In the genomic region with DNA sequence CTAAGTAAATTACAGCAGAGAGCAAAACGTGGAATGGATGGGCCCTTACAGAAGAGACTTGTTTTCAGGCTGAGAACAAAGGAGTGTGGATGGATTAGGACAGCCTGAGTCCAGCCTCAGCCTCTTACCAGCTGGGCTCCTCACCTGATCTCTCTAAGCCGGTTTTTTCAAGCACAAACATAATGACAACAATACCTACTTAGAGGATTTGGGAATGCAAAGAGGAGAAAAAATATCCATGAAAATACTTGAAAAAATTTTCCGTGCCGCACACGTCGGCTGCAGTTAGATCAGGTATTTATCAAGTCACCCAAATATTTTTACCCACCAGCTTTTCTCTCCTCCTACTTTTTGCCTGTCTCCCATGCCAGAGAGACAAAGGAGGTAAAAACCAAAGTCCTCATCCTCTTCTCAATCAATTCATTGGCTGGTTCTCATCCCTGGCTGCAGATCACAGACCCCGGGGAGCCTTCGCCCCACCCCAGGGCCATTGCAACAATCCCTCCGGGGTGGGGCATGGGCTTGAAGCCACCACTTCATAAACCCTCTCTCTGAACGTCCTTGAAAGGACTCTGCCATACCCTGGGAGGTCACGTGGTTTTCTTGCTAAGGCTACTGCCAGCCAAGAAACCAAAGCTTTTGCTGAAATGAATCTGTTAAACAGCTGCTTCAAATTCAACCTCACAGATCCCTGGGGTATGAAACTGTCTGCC, we compare ENCODE assay signal across 1 cellular context.
TF ChIP-seq lines count a peak whose summit lies in the region.

No MANE protein-coding gene starts in this region.

TF ChIP-seq in HepG2, 621 proteins besides CTCF, POLR2A, EP300 and RAD21 (continued from another document and continues in another):
- TF ChIP-seq, protein P1, sequence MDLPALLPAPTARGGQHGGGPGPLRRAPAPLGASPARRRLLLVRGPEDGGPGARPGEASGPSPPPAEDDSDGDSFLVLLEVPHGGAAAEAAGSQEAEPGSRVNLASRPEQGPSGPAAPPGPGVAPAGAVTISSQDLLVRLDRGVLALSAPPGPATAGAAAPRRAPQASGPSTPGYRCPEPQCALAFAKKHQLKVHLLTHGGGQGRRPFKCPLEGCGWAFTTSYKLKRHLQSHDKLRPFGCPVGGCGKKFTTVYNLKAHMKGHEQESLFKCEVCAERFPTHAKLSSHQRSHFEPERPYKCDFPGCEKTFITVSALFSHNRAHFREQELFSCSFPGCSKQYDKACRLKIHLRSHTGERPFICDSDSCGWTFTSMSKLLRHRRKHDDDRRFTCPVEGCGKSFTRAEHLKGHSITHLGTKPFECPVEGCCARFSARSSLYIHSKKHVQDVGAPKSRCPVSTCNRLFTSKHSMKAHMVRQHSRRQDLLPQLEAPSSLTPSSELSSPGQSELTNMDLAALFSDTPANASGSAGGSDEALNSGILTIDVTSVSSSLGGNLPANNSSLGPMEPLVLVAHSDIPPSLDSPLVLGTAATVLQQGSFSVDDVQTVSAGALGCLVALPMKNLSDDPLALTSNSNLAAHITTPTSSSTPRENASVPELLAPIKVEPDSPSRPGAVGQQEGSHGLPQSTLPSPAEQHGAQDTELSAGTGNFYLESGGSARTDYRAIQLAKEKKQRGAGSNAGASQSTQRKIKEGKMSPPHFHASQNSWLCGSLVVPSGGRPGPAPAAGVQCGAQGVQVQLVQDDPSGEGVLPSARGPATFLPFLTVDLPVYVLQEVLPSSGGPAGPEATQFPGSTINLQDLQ (CRISPR knock-in tag; IDR thresholded peaks at IDR 0.05): no peak
- TF ChIP-seq ZNF674 (CRISPR knock-in tag; IDR thresholded peaks at IDR 0.05; ENCODE audit: low read depth) (no peak), TBX2 (CRISPR knock-in tag; IDR thresholded peaks at IDR 0.05; ENCODE audit: borderline replicate concordance) (no peak), ZNF230 (CRISPR knock-in tag; IDR thresholded peaks at IDR 0.05) (no peak), KDM3A (CRISPR knock-in tag; IDR thresholded peaks at IDR 0.05; ENCODE audit: low read depth) (no peak), KDM2A (CRISPR knock-in tag; IDR thresholded peaks at IDR 0.05; ENCODE audit: borderline replicate concordance, low read depth) (peak; percentile 61; the same call in 1 of the 2 replicates), JUND (CRISPR knock-in tag; IDR thresholded peaks at IDR 0.05) (no peak), ZNF17 (CRISPR knock-in tag; IDR thresholded peaks at IDR 0.05) (no peak), PAF1 (CRISPR knock-in tag; IDR thresholded peaks at IDR 0.05) (no peak), ZNF510 (CRISPR knock-in tag; IDR thresholded peaks at IDR 0.05; ENCODE audit: low read depth) (no peak), POLR2AphosphoS5 (IDR thresholded peaks at IDR 0.05; ENCODE audit: low read depth, low read length) (0 out of 2 replicates have a peak, but pooled peaks have one; percentile 21), ZNF496 (CRISPR knock-in tag; IDR thresholded peaks at IDR 0.05; ENCODE audit: insufficient replicate concordance) (no peak), SMARCE1 (IDR thresholded peaks at IDR 0.05; ENCODE audit: borderline replicate concordance) (no peak), ZNF768 (CRISPR knock-in tag; IDR thresholded peaks at IDR 0.05) (no peak), ZNF138 (CRISPR knock-in tag; IDR thresholded peaks at IDR 0.05; ENCODE audit: low read depth) (no peak), ZNF644 (CRISPR knock-in tag; IDR thresholded peaks at IDR 0.05; ENCODE audit: low read depth) (0 out of 2 replicates have a peak, but pooled peaks have one; percentile 65), ZFAT (CRISPR knock-in tag; conservative IDR thresholded peaks at IDR 0.05) (no peak), PHF5A (CRISPR knock-in tag; IDR thresholded peaks at IDR 0.05; ENCODE audit: low read depth, unreplicated experiment) (no peak), MXI1 (IDR thresholded peaks at IDR 0.05; ENCODE audit: borderline replicate concordance, low read depth, low read length) (no peak), HNRNPLL (IDR thresholded peaks at IDR 0.05; ENCODE audit: low read depth, low read length, poor library complexity, severe bottlenecking) (no peak), AKNA (CRISPR knock-in tag; IDR thresholded peaks at IDR 0.05; ENCODE audit: borderline replicate concordance) (no peak), FOXC1 (CRISPR knock-in tag; IDR thresholded peaks at IDR 0.05; ENCODE audit: borderline replicate concordance) (no peak), ZNF781 (CRISPR knock-in tag; IDR thresholded peaks at IDR 0.05; ENCODE audit: borderline replicate concordance, not compliant biosample characterization) (no peak), TCF7 (IDR thresholded peaks at IDR 0.05; ENCODE audit: low read depth) (peak; percentile 52), KAT2B (IDR thresholded peaks at IDR 0.05; ENCODE audit: borderline replicate concordance, low read depth, low read length) (no peak), KDM5A (IDR thresholded peaks at IDR 0.05; ENCODE audit: borderline replicate concordance, low read length) (no peak), KLF11 (CRISPR knock-in tag; IDR thresholded peaks at IDR 0.05) (no peak), ZNF891 (CRISPR knock-in tag; IDR thresholded peaks at IDR 0.05) (no peak), DRAP1 (CRISPR knock-in tag; IDR thresholded peaks at IDR 0.05) (peak; percentile 70), ZNF501 (CRISPR knock-in tag; IDR thresholded peaks at IDR 0.05) (no peak), MEF2D (CRISPR knock-in tag; IDR thresholded peaks at IDR 0.05) (no peak), ZNF362 (CRISPR knock-in tag; IDR thresholded peaks at IDR 0.05; ENCODE audit: borderline replicate concordance) (no peak), U2AF2 (IDR thresholded peaks at IDR 0.05; ENCODE audit: low read depth, low read length) (no peak), KDM5B (CRISPR knock-in tag; IDR thresholded peaks at IDR 0.05; ENCODE audit: borderline replicate concordance) (no peak), GTF2F1 (IDR thresholded peaks at IDR 0.05; ENCODE audit: low read length) (no peak), ZNF549 (CRISPR knock-in tag; IDR thresholded peaks at IDR 0.05) (no peak), SSRP1 (CRISPR knock-in tag; IDR thresholded peaks at IDR 0.05) (no peak), MIER3 (CRISPR knock-in tag; IDR thresholded peaks at IDR 0.05; ENCODE audit: borderline replicate concordance) (peak; percentile 15; the same call in 1 of the 2 replicates), CBX1 (IDR thresholded peaks at IDR 0.05; ENCODE audit: low read depth) (no peak), SAP130 (CRISPR knock-in tag; IDR thresholded peaks at IDR 0.05; ENCODE audit: low read depth) (peak; percentile 54; the same call in 1 of the 2 replicates), RXRB (CRISPR knock-in tag; IDR thresholded peaks at IDR 0.05; ENCODE audit: borderline replicate concordance) (0 out of 2 replicates have a peak, but pooled peaks have one; percentile 28), PTBP1 (IDR thresholded peaks at IDR 0.05; ENCODE audit: low read depth, low read length, poor library complexity, severe bottlenecking) (no peak), FOXO4 (CRISPR knock-in tag; conservative IDR thresholded peaks at IDR 0.05) (no peak), FOXK1 (CRISPR knock-in tag; IDR thresholded peaks at IDR 0.05; ENCODE audit: borderline replicate concordance, low read depth) (no peak), ZNF350 (CRISPR knock-in tag; IDR thresholded peaks at IDR 0.05; ENCODE audit: borderline replicate concordance, low read depth) (no peak), PAWR (CRISPR knock-in tag; IDR thresholded peaks at IDR 0.05; ENCODE audit: borderline replicate concordance) (no peak)
- TF ChIP-seq, protein P2, sequence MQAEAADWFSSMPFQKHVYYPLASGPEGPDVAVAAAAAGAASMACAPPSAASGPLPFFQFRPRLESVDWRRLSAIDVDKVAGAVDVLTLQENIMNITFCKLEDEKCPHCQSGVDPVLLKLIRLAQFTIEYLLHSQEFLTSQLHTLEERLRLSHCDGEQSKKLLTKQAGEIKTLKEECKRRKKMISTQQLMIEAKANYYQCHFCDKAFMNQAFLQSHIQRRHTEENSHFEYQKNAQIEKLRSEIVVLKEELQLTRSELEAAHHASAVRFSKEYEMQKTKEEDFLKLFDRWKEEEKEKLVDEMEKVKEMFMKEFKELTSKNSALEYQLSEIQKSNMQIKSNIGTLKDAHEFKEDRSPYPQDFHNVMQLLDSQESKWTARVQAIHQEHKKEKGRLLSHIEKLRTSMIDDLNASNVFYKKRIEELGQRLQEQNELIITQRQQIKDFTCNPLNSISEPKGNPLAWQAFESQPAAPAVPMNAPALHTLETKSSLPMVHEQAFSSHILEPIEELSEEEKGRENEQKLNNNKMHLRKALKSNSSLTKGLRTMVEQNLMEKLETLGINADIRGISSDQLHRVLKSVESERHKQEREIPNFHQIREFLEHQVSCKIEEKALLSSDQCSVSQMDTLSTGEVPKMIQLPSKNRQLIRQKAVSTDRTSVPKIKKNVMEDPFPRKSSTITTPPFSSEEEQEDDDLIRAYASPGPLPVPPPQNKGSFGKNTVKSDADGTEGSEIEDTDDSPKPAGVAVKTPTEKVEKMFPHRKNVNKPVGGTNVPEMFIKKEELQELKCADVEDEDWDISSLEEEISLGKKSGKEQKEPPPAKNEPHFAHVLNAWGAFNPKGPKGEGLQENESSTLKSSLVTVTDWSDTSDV (CRISPR knock-in tag; IDR thresholded peaks at IDR 0.05): no peak
- TF ChIP-seq, protein P3, sequence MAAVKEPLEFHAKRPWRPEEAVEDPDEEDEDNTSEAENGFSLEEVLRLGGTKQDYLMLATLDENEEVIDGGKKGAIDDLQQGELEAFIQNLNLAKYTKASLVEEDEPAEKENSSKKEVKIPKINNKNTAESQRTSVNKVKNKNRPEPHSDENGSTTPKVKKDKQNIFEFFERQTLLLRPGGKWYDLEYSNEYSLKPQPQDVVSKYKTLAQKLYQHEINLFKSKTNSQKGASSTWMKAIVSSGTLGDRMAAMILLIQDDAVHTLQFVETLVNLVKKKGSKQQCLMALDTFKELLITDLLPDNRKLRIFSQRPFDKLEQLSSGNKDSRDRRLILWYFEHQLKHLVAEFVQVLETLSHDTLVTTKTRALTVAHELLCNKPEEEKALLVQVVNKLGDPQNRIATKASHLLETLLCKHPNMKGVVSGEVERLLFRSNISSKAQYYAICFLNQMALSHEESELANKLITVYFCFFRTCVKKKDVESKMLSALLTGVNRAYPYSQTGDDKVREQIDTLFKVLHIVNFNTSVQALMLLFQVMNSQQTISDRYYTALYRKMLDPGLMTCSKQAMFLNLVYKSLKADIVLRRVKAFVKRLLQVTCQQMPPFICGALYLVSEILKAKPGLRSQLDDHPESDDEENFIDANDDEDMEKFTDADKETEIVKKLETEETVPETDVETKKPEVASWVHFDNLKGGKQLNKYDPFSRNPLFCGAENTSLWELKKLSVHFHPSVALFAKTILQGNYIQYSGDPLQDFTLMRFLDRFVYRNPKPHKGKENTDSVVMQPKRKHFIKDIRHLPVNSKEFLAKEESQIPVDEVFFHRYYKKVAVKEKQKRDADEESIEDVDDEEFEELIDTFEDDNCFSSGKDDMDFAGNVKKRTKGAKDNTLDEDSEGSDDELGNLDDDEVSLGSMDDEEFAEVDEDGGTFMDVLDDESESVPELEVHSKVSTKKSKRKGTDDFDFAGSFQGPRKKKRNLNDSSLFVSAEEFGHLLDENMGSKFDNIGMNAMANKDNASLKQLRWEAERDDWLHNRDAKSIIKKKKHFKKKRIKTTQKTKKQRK (IDR thresholded peaks at IDR 0.05; ENCODE audit: low read length): no peak
